In genomic region chr12:106657499-106657898, GRCh38 we compare ENCODE assay signal across 8 cellular contexts.
"Had no signal": no experiment of that assay in that cellular context is flagged by ENCODE, and none has a peak within 500 bp of the region (broad histone marks: within the 10 kb centered on the region; RNA-seq: fewer than 3 reads in every experiment).

No MANE protein-coding gene starts in this region.

- H3K4me3 ChIP-seq: GM23248, HAP-1, K562 had no signal

- H3K9me3 ChIP-seq: HAP-1 had no signal

- H3K9ac ChIP-seq: GM23248 had no signal

- H3K36me3 ChIP-seq: HAP-1 had no signal

- ATAC-seq: HCT116, K562 had no signal

- DNase-seq: GM23248, GOT3, H7, HFFc6, IMR-90 had no signal

- H3K4me1 ChIP-seq: HAP-1 had no signal

- H3K27ac ChIP-seq: GM23248 had no signal
